ENCODE assay signal across 1 cellular context in the genomic region with DNA sequence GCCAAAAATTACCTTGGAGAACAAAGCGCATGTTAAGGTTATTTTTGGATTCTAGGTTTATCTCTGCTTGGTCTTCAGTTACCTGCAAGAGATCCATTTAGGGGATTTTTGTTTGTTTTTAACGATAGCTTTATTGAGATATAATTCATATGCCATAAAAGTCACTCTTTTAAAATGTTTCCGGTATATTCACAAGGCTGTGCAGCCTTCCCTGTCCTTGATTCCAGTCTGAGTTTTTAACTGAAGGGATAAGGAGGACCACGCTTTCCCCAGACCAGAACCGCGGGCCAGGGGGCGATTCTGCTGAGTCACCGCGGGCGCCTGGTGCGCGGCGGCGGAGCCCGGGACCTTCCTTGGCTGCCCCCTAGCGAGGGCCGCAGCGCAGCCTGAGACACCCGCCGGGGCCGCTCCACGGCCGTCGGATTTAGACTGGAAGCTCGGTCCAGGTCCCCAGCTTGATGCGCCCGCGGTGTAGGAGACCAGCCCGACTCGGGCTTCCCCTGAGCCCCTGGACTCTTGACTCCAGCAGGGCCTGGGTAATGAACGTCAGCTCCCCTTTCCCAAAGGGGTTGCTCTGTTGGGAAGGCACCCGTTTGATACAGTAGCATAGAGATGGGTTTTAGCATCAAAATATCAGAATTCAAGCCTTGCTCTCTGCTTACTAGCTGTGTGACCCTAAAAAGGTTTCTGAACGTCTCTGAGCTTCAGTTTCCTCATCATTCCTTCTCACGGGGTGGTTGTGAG.
TF ChIP-seq lines count a peak whose summit lies in the region.

No MANE protein-coding gene starts in this region.

TF ChIP-seq in K562, 482 proteins besides CTCF, POLR2A, EP300 and RAD21 (continued from another document and continues in another):
- TF ChIP-seq ZNF561 (CRISPR knock-in tag; conservative IDR thresholded peaks at IDR 0.05) = no peak
- TF ChIP-seq HDAC6 (IDR thresholded peaks at IDR 0.05; ENCODE audit: low read depth, low read length) = no peak
- TF ChIP-seq EGR1 (conservative IDR thresholded peaks at IDR 0.05) = 0 out of 2 replicates have a peak, but pooled peaks have one; percentile 24
- TF ChIP-seq CBFB (CRISPR knock-in tag; IDR thresholded peaks at IDR 0.05) = no peak
- TF ChIP-seq ZNF668 (CRISPR knock-in tag; IDR thresholded peaks at IDR 0.05) = no peak
- no peak for TF ChIP-seq PURB (CRISPR knock-in tag; IDR thresholded peaks at IDR 0.05; ENCODE audit: low read depth)
- TF ChIP-seq NEUROD1 (IDR thresholded peaks at IDR 0.05; ENCODE audit: borderline replicate concordance, low read depth, low read length, partially characterized antibody) = peak; percentile 25
- no peak for TF ChIP-seq HDAC8 (tag; IDR thresholded peaks at IDR 0.05)
- TF ChIP-seq CBX3 (IDR thresholded peaks at IDR 0.05; ENCODE audit: borderline replicate concordance in 1 of 2, low read length in 2 of 2) = peak in 1 of 2 experiments; percentile 59; a peak in 1 of 3 replicates
- peak; percentile 48 for TF ChIP-seq ZFP36 (IDR thresholded peaks at IDR 0.05; ENCODE audit: low read depth, low read length, partially characterized antibody)
- TF ChIP-seq FOXJ2 (tag; IDR thresholded peaks at IDR 0.05) = no peak
- peak; percentile 80 for TF ChIP-seq DPF2 (IDR thresholded peaks at IDR 0.05)
- TF ChIP-seq ZNF324 (CRISPR knock-in tag; IDR thresholded peaks at IDR 0.05) = no peak
- TF ChIP-seq PRDM10 (IDR thresholded peaks at IDR 0.05; ENCODE audit: partially characterized antibody) = peak; percentile 17
- TF ChIP-seq, protein P1, sequence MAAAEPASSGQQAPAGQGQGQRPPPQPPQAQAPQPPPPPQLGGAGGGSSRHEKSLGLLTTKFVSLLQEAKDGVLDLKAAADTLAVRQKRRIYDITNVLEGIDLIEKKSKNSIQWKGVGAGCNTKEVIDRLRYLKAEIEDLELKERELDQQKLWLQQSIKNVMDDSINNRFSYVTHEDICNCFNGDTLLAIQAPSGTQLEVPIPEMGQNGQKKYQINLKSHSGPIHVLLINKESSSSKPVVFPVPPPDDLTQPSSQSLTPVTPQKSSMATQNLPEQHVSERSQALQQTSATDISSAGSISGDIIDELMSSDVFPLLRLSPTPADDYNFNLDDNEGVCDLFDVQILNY (CRISPR knock-in tag; IDR thresholded peaks at IDR 0.05) = no peak
- no peak for TF ChIP-seq FIP1L1 (IDR thresholded peaks at IDR 0.05; ENCODE audit: low read depth, low read length, poor library complexity, severe bottlenecking)
- 0 out of 2 replicates have a peak, but pooled peaks have one; percentile 30 for TF ChIP-seq SMARCC2 (IDR thresholded peaks at IDR 0.05; ENCODE audit: low read depth)
- TF ChIP-seq MYNN (IDR thresholded peaks at IDR 0.05) = no peak
- TF ChIP-seq MYNN (CRISPR knock-in tag; IDR thresholded peaks at IDR 0.05) = no peak
- no peak for TF ChIP-seq POLR2B (IDR thresholded peaks at IDR 0.05; ENCODE audit: low read depth, partially characterized antibody)
- TF ChIP-seq PHB (CRISPR knock-in tag; IDR thresholded peaks at IDR 0.05) = no peak
- TF ChIP-seq ATF6 (CRISPR knock-in tag; IDR thresholded peaks at IDR 0.05) = no peak
- no peak for TF ChIP-seq CBFA2T3 (IDR thresholded peaks at IDR 0.05)
- no peak for TF ChIP-seq PKNOX1 (IDR thresholded peaks at IDR 0.05)
- TF ChIP-seq ZNF12 (CRISPR knock-in tag; IDR thresholded peaks at IDR 0.05) = no peak
- no peak for TF ChIP-seq NR0B1 (IDR thresholded peaks at IDR 0.05; ENCODE audit: partially characterized antibody)
- TF ChIP-seq RB1 (IDR thresholded peaks at IDR 0.05; ENCODE audit: low read depth) = peak; percentile 96
- TF ChIP-seq EWSR1 (IDR thresholded peaks at IDR 0.05; ENCODE audit: borderline replicate concordance, low read depth, partially characterized antibody) = no peak
- peak; percentile 61; the same call in 1 of the 2 replicates for TF ChIP-seq ZBTB7A (IDR thresholded peaks at IDR 0.05; ENCODE audit: borderline replicate concordance, control insufficient read depth, low read depth, low read length)
- no peak for TF ChIP-seq FOXJ3 (CRISPR knock-in tag; IDR thresholded peaks at IDR 0.05)
- TF ChIP-seq ZNF395 (CRISPR knock-in tag; IDR thresholded peaks at IDR 0.05) = 0 out of 2 replicates have a peak, but pooled peaks have one; percentile 48
- TF ChIP-seq TRIM28 (IDR thresholded peaks at IDR 0.05) = no peak
- no peak for TF ChIP-seq PATZ1 (CRISPR knock-in tag; IDR thresholded peaks at IDR 0.05; ENCODE audit: borderline replicate concordance)
- TF ChIP-seq RBM22 (IDR thresholded peaks at IDR 0.05; ENCODE audit: low read depth, low read length, poor library complexity, severe bottlenecking) = no peak
- TF ChIP-seq PHF21A (IDR thresholded peaks at IDR 0.05; ENCODE audit: borderline replicate concordance, low read depth) = peak; percentile 48; the same call in 1 of the 2 replicates
- peak; percentile 35; the same call in 1 of the 2 replicates for TF ChIP-seq ARID2 (IDR thresholded peaks at IDR 0.05)
- TF ChIP-seq SUPT5H (IDR thresholded peaks at IDR 0.05) = no peak
- TF ChIP-seq ZNF696 (CRISPR knock-in tag; conservative IDR thresholded peaks at IDR 0.05) = no peak
- no peak for TF ChIP-seq MEF2D (tag; conservative IDR thresholded peaks at IDR 0.05; ENCODE audit: low read depth)
- TF ChIP-seq NCOA1 (IDR thresholded peaks at IDR 0.05; ENCODE audit: low read depth) = no peak
- TF ChIP-seq GTF2F1 (IDR thresholded peaks at IDR 0.05; ENCODE audit: low read depth, low read length) = no peak
- peak; percentile 65 for TF ChIP-seq MYC (IDR thresholded peaks at IDR 0.05; ENCODE audit: low read depth, low read length)
- TF ChIP-seq MYC (CRISPR knock-in tag; IDR thresholded peaks at IDR 0.05; ENCODE audit: borderline replicate concordance, low read depth) = no peak
- no peak for TF ChIP-seq CHD1 (IDR thresholded peaks at IDR 0.05; ENCODE audit: low read length)
- no peak for TF ChIP-seq ZBTB9 (CRISPR knock-in tag; IDR thresholded peaks at IDR 0.05)
- TF ChIP-seq ZNF785 (CRISPR knock-in tag; IDR thresholded peaks at IDR 0.05) = no peak
- no peak for TF ChIP-seq YBX1 (IDR thresholded peaks at IDR 0.05)
- no peak for TF ChIP-seq ZNF263 (CRISPR knock-in tag; IDR thresholded peaks at IDR 0.05; ENCODE audit: borderline replicate concordance)
- TF ChIP-seq DEAF1 (CRISPR knock-in tag; IDR thresholded peaks at IDR 0.05) = 0 out of 2 replicates have a peak, but pooled peaks have one; percentile 46
- TF ChIP-seq ZNF212 (CRISPR knock-in tag; IDR thresholded peaks at IDR 0.05) = no peak
- TF ChIP-seq KLF16 (IDR thresholded peaks at IDR 0.05) = no peak
- TF ChIP-seq HMG20A (CRISPR knock-in tag; conservative IDR thresholded peaks at IDR 0.05) = no peak
- TF ChIP-seq DIDO1 (tag; IDR thresholded peaks at IDR 0.05; ENCODE audit: low read depth) = no peak
- TF ChIP-seq HMG20B (CRISPR knock-in tag; IDR thresholded peaks at IDR 0.05) = no peak
